13 cellular contexts compared by ENCODE assay signal in genomic region chr13:35857769-35858168, GRCh38.
A peak's percentile ranks its signal among the peaks of the same experiment; 100 is the strongest.
DNase-seq lines count a peak whose midpoint lies in the region; ATAC-seq, FAIRE-seq and TF ChIP-seq lines count a peak whose summit lies in the region.
"Had no signal": no experiment of that assay in that cellular context is flagged by ENCODE, and none has a peak within 500 bp of the region (broad histone marks: within the 10 kb centered on the region; RNA-seq: fewer than 3 reads in every experiment).

No MANE protein-coding gene starts in this region.

- ATAC-seq in GM19324 (IDR thresholded peaks at IDR 0.05; ENCODE audit: low FRiP score, unreplicated experiment) (no peak), HG02623 (IDR thresholded peaks at IDR 0.05; ENCODE audit: unreplicated experiment) (no peak)

- peaks cover 0 to 18% (median 3%) of the 10 kb centered on the region in 4 donors for H3K4me1 ChIP-seq in transverse colon
- no peaks in the 10 kb centered on the region for H3K4me1 ChIP-seq in small intestine (ENCODE audit: control insufficient read depth in 2 of 2, insufficient read depth in 1 of 2, low read depth in 1 of 2, low read length in 1 of 2)

- H3K36me3 ChIP-seq in transverse colon (no peaks in the 10 kb centered on the region), small intestine (ENCODE audit: control insufficient read depth in 2 of 2, insufficient read depth in 2 of 2, low read length in 2 of 2) (no peaks in the 10 kb centered on the region)
- H3K36me3 ChIP-seq: HAP-1, heart left ventricle had no signal

- H3K27me3 ChIP-seq in transverse colon (no peaks in the 10 kb centered on the region), small intestine (ENCODE audit: control insufficient read depth in 2 of 2, insufficient read depth in 2 of 2, low read length in 2 of 2) (no peaks in the 10 kb centered on the region)
- H3K27me3 ChIP-seq: heart left ventricle had no signal

- intact Hi-C loops in transverse colon (cut with DNase I; ENCODE audit: low total_unique reads): no loop called here

- no peak for TF ChIP-seq CTCF in transverse colon (IDR thresholded peaks at IDR 0.05)

- no peak for FAIRE-seq in small intestine (lab: Jason Lieb, UNC)

- H3K27ac ChIP-seq in transverse colon (peak overlapping the region; percentile 8 to 85 (median 66)), small intestine (ENCODE audit: low read depth in 1 of 2, low read length in 1 of 2) (no peak overlapping the region)
- H3K27ac ChIP-seq: C4-2B had no signal

- 65 to 66% methylated on average over 4 of the region's 4 CpGs for WGBS in transverse colon (ENCODE audit: low coverage in 1 of 2), 2 donors
- 57 to 62% (median 60%) methylated on average over 4 of the region's 4 CpGs for WGBS in small intestine, 3 donors

- no peaks in the 10 kb centered on the region for H3K9me3 ChIP-seq in transverse colon
- H3K9me3 ChIP-seq in small intestine (ENCODE audit: control insufficient read depth, low read depth): no peaks in the 10 kb centered on the region
- H3K9me3 ChIP-seq: HAP-1, heart left ventricle had no signal

- in situ Hi-C loops in transverse colon (cut with MboI; ENCODE audit: low pct_ligation_motif_present in 1 of 4, low pct_unique_long_range_greater_than_20kb in 1 of 4, low sequenced_read_pairs in 3 of 4): no loop called here

- no peak for TF ChIP-seq EP300 in transverse colon (IDR thresholded peaks at IDR 0.05; ENCODE audit: low read depth)

- H3K4me3 ChIP-seq in transverse colon (no peak overlapping the region), small intestine (ENCODE audit: low read depth in 1 of 2, low read length in 2 of 2) (no peak overlapping the region)
- H3K4me3 ChIP-seq: coronary artery, HAP-1, heart left ventricle had no signal

- peak; percentile 5 for DNase-seq in NCI-H526 treated with DMSO at 0.1 percent for 48 hours (lab: John Stamatoyannopoulos, UW)
- no peak for DNase-seq in NCI-H526 (lab: John Stamatoyannopoulos, UW)
- peak; percentile 90 for DNase-seq in astrocyte of the hippocampus (ENCODE audit: low read depth, low spot score)
- peak; percentile 27 for DNase-seq in kidney glomerular epithelial cell (lab: John Stamatoyannopoulos, UW)
- no peak for DNase-seq in transverse colon
- DNase-seq in small intestine: no peak
- DNase-seq: activated B cell treated with CpG ODN at 0.5 μM for 24 hours, heart left ventricle had no signal

- no peak for TF ChIP-seq POLR2A in transverse colon (IDR thresholded peaks at IDR 0.05)

Comparison
In these comparisons a context has a peak if more than half of its experiments do, and no peak if none do; other contexts are left out.
1. DNase-seq: peak in NCI-H526 treated with DMSO at 0.1 percent for 48 hours (single experiment), astrocyte of the hippocampus (single experiment) and kidney glomerular epithelial cell (single experiment); none in NCI-H526 (0 of 2), transverse colon (single experiment) and small intestine (single experiment).
2. H3K27ac ChIP-seq: peak in transverse colon (4 of 4); none in small intestine (0 of 2).